ENCODE assay signal across 12 cellular contexts in the genomic region with DNA sequence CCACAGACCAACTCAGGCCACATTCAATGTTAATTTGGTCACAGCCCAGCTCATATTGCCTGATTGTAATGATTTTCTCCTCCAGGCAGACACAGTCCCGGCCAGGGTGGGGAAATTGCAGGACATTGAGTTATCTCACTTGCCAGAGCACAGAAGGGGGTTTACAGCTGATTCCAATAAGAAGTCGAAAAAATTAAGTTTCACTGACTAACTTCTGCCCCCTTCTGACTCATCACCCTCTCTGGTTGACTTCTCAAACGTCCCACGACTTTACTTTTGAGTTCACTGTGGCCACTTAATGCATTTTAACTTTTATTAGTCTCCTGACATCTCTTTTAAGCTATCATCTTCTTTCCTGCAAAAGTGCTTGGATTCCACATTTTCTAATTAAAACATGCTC.
A peak's percentile ranks its signal among the peaks of the same experiment; 100 is the strongest.
DNase-seq lines count a peak whose midpoint lies in the region; ATAC-seq and TF ChIP-seq lines count a peak whose summit lies in the region.
"Had no signal": no experiment of that assay in that cellular context is flagged by ENCODE, and none has a peak within 500 bp of the region (broad histone marks: within the 10 kb centered on the region; RNA-seq: fewer than 3 reads in every experiment).

No MANE protein-coding gene starts in this region.

- peaks cover 20% of the 10 kb centered on the region for H3K4me1 Mint-ChIP-seq in WTC11

- no peak overlapping the region for H3K27ac ChIP-seq in IMR-90 (ENCODE audit: insufficient read depth, low read length)
- H3K27ac ChIP-seq: neutrophil had no signal

- dilution Hi-C loops in IMR-90 (cut with HindIII; ENCODE audit: low sequenced_read_pairs, unreplicated experiment), result no loop called here

- H2AFZ ChIP-seq in IMR-90 (replicated peaks; ENCODE audit: low read length, poor library complexity), result no peak overlapping the region

- no peak overlapping the region for H3K4me3 ChIP-seq in IMR-90 (ENCODE audit: insufficient read depth, low read depth, low read length)

- no peak overlapping the region for H3K9ac ChIP-seq in IMR-90 (ENCODE audit: low read depth, low read length)

- H4K20me1 ChIP-seq in IMR-90 (ENCODE audit: insufficient read depth, low read length), result no peaks in the 10 kb centered on the region

- no peak overlapping the region for H3K14ac ChIP-seq in IMR-90 (replicated peaks; ENCODE audit: low read depth, low read length)

- POLR2A ChIA-PET in IMR-90 (lab: Charles Lee; ENCODE audit: unreplicated experiment) (no interaction called here), WTC11 (lab: Charles Lee) (interaction anchor here (1.1 kb wide), 1 partner anchor 199 kb away, joined by 3 read pairs; no protein-coding TSS in a partner anchor)

- H3K4me2 ChIP-seq in IMR-90 (ENCODE audit: low read depth, low read length), result no peak overlapping the region

- H2BK120ac ChIP-seq in IMR-90 (ENCODE audit: low read depth, low read length), result no peak overlapping the region

- no peak overlapping the region for H4K91ac ChIP-seq in IMR-90 (ENCODE audit: insufficient read depth, low read depth, low read length)

- no peaks in the 10 kb centered on the region; the same call in 1 of the 2 replicates for H3K27me3 ChIP-seq in IMR-90 (ENCODE audit: control insufficient read depth, insufficient read depth, low read length)

- no peak overlapping the region for H3K27ac Mint-ChIP-seq in WTC11
- H3K27ac Mint-ChIP-seq: activated T-helper 2 cell treated with anti-CD3 and anti-CD28 coated beads, Interferon-gamma antibody, Interleukin-2, Interleukin-4, amounts not matched to agents 10 μg/mL and 5 μg/mL and 100 μg/mL, durations not matched to agents 14 hours and 24 hours and 36 hours had no signal

- in situ Hi-C loops in IMR-90 (cut with MboI; ENCODE audit: low sequenced_read_pairs), result no loop called here

- H3K36me3 Mint-ChIP-seq in WTC11, result no peaks in the 10 kb centered on the region

- no peaks in the 10 kb centered on the region; the same call in 1 of the 2 replicates for H3K27me3 Mint-ChIP-seq in WTC11 (ENCODE audit: low read depth)

- no peak overlapping the region for H3K23ac ChIP-seq in IMR-90 (ENCODE audit: low read depth, low read length)

- DNase-seq in IMR-90 (peak; percentile 26), islet precursor cell (peak; percentile 49), NCI-H2196 (lab: John Stamatoyannopoulos, UW; ENCODE audit: unreplicated experiment) (no peak), NCI-H1930 (lab: John Stamatoyannopoulos, UW) (no peak), WTC11 (ENCODE audit: low spot score) (no peak), NCI-H1092 (lab: John Stamatoyannopoulos, UW) (no peak)
- DNase-seq: SIG-M5 had no signal

- no peaks in the 10 kb centered on the region for H3K9me3 Mint-ChIP-seq in WTC11
- H3K9me3 Mint-ChIP-seq: activated T-helper 2 cell treated with anti-CD3 and anti-CD28 coated beads, Interferon-gamma antibody, Interleukin-2, Interleukin-4, amounts not matched to agents 10 μg/mL and 5 μg/mL and 100 μg/mL, durations not matched to agents 14 hours and 24 hours and 36 hours had no signal

- no peaks in the 10 kb centered on the region for H3K9me3 ChIP-seq in IMR-90 (ENCODE audit: control insufficient read depth, insufficient read depth, low read length)
- H3K9me3 ChIP-seq: neutrophil had no signal

- no CpG with 5 or more reads among the region's 4 CpGs for WGBS in IMR-90 (ENCODE audit: extremely low coverage in 2 of 2, insufficient read length in 1 of 2), 2 experiments

- H3K56ac ChIP-seq in IMR-90 (ENCODE audit: extremely low read depth, insufficient read depth, low read length), result no peak overlapping the region

- TF ChIP-seq RAD21 in IMR-90 (IDR thresholded peaks at IDR 0.05; ENCODE audit: low read length), result peak; percentile 3; the same call in 1 of the 2 replicates

- no peak overlapping the region for H3K4me3 Mint-ChIP-seq in WTC11

- H2BK5ac ChIP-seq in IMR-90 (ENCODE audit: low read depth, low read length, poor library complexity, severe bottlenecking), result no peak overlapping the region

- no peak overlapping the region for H2AK5ac ChIP-seq in IMR-90 (ENCODE audit: low read depth, low read length)

- no peak overlapping the region for H4K5ac ChIP-seq in IMR-90 (ENCODE audit: low read depth, low read length)

- H3K4ac ChIP-seq in IMR-90 (ENCODE audit: low read depth, low read length), result no peak overlapping the region

- H3K9me1 ChIP-seq in IMR-90 (ENCODE audit: insufficient read depth, low read length), result no peaks in the 10 kb centered on the region

- no peaks in the 10 kb centered on the region for H3K36me3 ChIP-seq in IMR-90 (ENCODE audit: control insufficient read depth, insufficient read depth, low read length)
- H3K36me3 ChIP-seq: neutrophil had no signal

- no peak overlapping the region for H2AK9ac ChIP-seq in IMR-90 (replicated peaks; ENCODE audit: low read depth, low read length, poor library complexity)

- H2BK20ac ChIP-seq in IMR-90 (ENCODE audit: low read depth, low read length), result no peak overlapping the region

- TF ChIP-seq POLR2A in IMR-90 (IDR thresholded peaks at IDR 0.05; ENCODE audit: low read depth, low read length), result no peak

- no peak overlapping the region for H3K18ac ChIP-seq in IMR-90 (ENCODE audit: low read depth, low read length)

- H3K4me1 ChIP-seq in IMR-90 (ENCODE audit: control insufficient read depth, insufficient read depth, low read length), result no peaks in the 10 kb centered on the region

- H3K79me1 ChIP-seq in IMR-90 (ENCODE audit: low read depth in 1 of 2, low read length in 2 of 2), result no peaks in the 10 kb centered on the region

- H2BK15ac ChIP-seq in IMR-90 (ENCODE audit: low read depth, low read length), result no peak overlapping the region

- CTCF ChIA-PET in IMR-90 (lab: Yijun Ruan, JAX), result no interaction called here
- CTCF ChIA-PET in WTC11 (lab: Charles Lee), result no interaction called here

- intact Hi-C loops in IMR-90 (cut with micrococcal nuclease), result no loop called here

- TF ChIP-seq CTCF in IMR-90 (conservative IDR thresholded peaks at IDR 0.05; ENCODE audit: low read depth, low read length) (peak; percentile 18; the same call in 1 of the 2 replicates), WTC11 (IDR thresholded peaks at IDR 0.05) (no peak)

- no peak overlapping the region for H4K8ac ChIP-seq in IMR-90 (ENCODE audit: low read depth in 2 of 2, low read length in 2 of 2)

- ATAC-seq in GM18508 (IDR thresholded peaks at IDR 0.05; ENCODE audit: insufficient read depth, unreplicated experiment) (peak; percentile 74), HG02623 (IDR thresholded peaks at IDR 0.05; ENCODE audit: unreplicated experiment) (peak; percentile 74), IMR-90 (ENCODE audit: low read depth) (no peak), WTC11 (no peak; the same call in 1 of the 2 replicates)
- ATAC-seq: activated CD4-positive, CD25-positive, alpha-beta regulatory T cell treated with anti-CD3 and anti-CD28 coated beads, Interleukin-2, amount 50 U/mL, for 24 hours had no signal

- no TSS peak for BruUV-seq in IMR-90 (replicated peaks; lab: Mats Ljungman, UMichigan)

TF ChIP-seq in IMR-90, 13 proteins besides CTCF, POLR2A, EP300 and RAD21:
- TF ChIP-seq FOS (IDR thresholded peaks at IDR 0.05; ENCODE audit: low read depth, low read length), result no peak
- no peak for TF ChIP-seq CHD1 (IDR thresholded peaks at IDR 0.05; ENCODE audit: low read depth, low read length)
- no peak for TF ChIP-seq MAFK (IDR thresholded peaks at IDR 0.05; ENCODE audit: low read depth, low read length)
- TF ChIP-seq, protein P1, sequence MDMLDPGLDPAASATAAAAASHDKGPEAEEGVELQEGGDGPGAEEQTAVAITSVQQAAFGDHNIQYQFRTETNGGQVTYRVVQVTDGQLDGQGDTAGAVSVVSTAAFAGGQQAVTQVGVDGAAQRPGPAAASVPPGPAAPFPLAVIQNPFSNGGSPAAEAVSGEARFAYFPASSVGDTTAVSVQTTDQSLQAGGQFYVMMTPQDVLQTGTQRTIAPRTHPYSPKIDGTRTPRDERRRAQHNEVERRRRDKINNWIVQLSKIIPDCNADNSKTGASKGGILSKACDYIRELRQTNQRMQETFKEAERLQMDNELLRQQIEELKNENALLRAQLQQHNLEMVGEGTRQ (IDR thresholded peaks at IDR 0.05; ENCODE audit: low read depth, low read length), result no peak
- TF ChIP-seq CEBPB (IDR thresholded peaks at IDR 0.05; ENCODE audit: low read depth, low read length), result no peak
- TF ChIP-seq BHLHE40 (IDR thresholded peaks at IDR 0.05; ENCODE audit: low read depth, low read length), result no peak
- no peak for TF ChIP-seq RFX5 (IDR thresholded peaks at IDR 0.05; ENCODE audit: low read depth, low read length)
- TF ChIP-seq MXI1 (IDR thresholded peaks at IDR 0.05; ENCODE audit: borderline replicate concordance, low read depth, low read length), result no peak
- TF ChIP-seq MAZ (IDR thresholded peaks at IDR 0.05; ENCODE audit: borderline replicate concordance, low read depth, low read length), result no peak
- no peak for TF ChIP-seq SMC3 (IDR thresholded peaks at IDR 0.05; ENCODE audit: low read depth, low read length)

TF ChIP-seq in WTC11, 78 proteins besides CTCF, POLR2A, EP300 and RAD21 (continues in another document):
- TF ChIP-seq ZNF263 (CRISPR knock-in tag; IDR thresholded peaks at IDR 0.05; ENCODE audit: low read depth) (no peak), CREM (CRISPR knock-in tag; IDR thresholded peaks at IDR 0.05) (no peak), ZNF671 (CRISPR knock-in tag; IDR thresholded peaks at IDR 0.05) (no peak), EMX1 (CRISPR knock-in tag; IDR thresholded peaks at IDR 0.05) (no peak), OVOL2 (CRISPR knock-in tag; IDR thresholded peaks at IDR 0.05; ENCODE audit: borderline replicate concordance) (no peak), ESRRA (CRISPR knock-in tag; IDR thresholded peaks at IDR 0.05; ENCODE audit: borderline replicate concordance) (no peak), MYBL2 (CRISPR knock-in tag; IDR thresholded peaks at IDR 0.05) (no peak)
- TF ChIP-seq, protein P2, sequence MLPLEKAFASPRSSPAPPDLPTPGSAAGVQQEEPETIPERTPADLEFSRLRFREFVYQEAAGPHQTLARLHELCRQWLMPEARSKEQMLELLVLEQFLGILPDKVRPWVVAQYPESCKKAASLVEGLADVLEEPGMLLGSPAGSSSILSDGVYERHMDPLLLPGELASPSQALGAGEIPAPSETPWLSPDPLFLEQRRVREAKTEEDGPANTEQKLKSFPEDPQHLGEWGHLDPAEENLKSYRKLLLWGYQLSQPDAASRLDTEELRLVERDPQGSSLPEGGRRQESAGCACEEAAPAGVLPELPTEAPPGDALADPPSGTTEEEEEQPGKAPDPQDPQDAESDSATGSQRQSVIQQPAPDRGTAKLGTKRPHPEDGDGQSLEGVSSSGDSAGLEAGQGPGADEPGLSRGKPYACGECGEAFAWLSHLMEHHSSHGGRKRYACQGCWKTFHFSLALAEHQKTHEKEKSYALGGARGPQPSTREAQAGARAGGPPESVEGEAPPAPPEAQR (CRISPR knock-in tag; IDR thresholded peaks at IDR 0.05), result no peak

Comparison
In these comparisons a context has a peak if more than half of its experiments do, and no peak if none do; other contexts are left out.
1. ATAC-seq: peak in GM18508 (single experiment) and HG02623 (single experiment); none in IMR-90 (single experiment) and WTC11 (single experiment).
2. DNase-seq: peak in IMR-90 (single experiment) and islet precursor cell (single experiment); none in NCI-H2196 (single experiment), NCI-H1930 (0 of 2), WTC11 (single experiment) and NCI-H1092 (single experiment).